22 cellular contexts compared by ENCODE assay signal in genomic region chr12:70553391-70553859, GRCh38.
"Had no signal": no experiment of that assay in that cellular context is flagged by ENCODE, and none has a peak within 500 bp of the region (broad histone marks: within the 10 kb centered on the region; RNA-seq: fewer than 3 reads in every experiment).

No MANE protein-coding gene starts in this region.

- H3K4me3 ChIP-seq: body of pancreas, colonic mucosa, tibial artery, uterus had no signal

- H3K4me1 ChIP-seq: body of pancreas, colonic mucosa, parathyroid adenoma, tibial artery, uterus had no signal

- H3K27ac ChIP-seq: body of pancreas, colonic mucosa, neutrophil, parathyroid adenoma, tibial artery, uterus had no signal

- H3K79me2 ChIP-seq: parathyroid adenoma had no signal

- H3K9ac ChIP-seq: parathyroid adenoma had no signal

- H3K27me3 ChIP-seq: body of pancreas, tibial artery, uterus had no signal

- DNase-seq: activated B cell treated with CpG ODN at 0.5 μM for 24 hours; activated CD4-positive, alpha-beta T cell treated with anti-CD3 and anti-CD28 coated beads for 48 hours; activated CD8-positive, alpha-beta memory T cell treated with anti-CD3 and anti-CD28 coated beads, Interleukin-2, amount 50 U/mL, for 4 hours; activated CD8-positive, alpha-beta T cell treated with anti-CD3 and anti-CD28 coated beads, Interleukin-2, amount 10 ng/mL, durations not matched to agents 7 days and 5 days; activated effector memory CD4-positive, alpha-beta T cell treated with anti-CD3 and anti-CD28 coated beads, Interleukin-2, amount 50 U/mL, for 16 hours; activated T-cell treated with anti-CD3 and anti-CD28 coated beads, Interleukin-2, amount 50 U/mL, for 48 hours; body of pancreas; central memory CD4-positive, alpha-beta T cell; colonic mucosa; effector CD4-positive, alpha-beta T cell; foreskin melanocyte; immature natural killer cell; naive thymus-derived CD8-positive, alpha-beta T cell; stimulated activated CD4-positive, alpha-beta T cell treated with anti-CD3 and anti-CD28 coated beads, Interleukin-15, amount 100 ng/mL, for 24 hours; stimulated activated CD4-positive, alpha-beta T cell treated with anti-CD3 and anti-CD28 coated beads, Interleukin-4, amount 100 ng/mL, for 1 hour; stimulated activated naive B cell treated with anti-CD40 and anti-IgM and Interleukin-4, amounts not matched to agents 10 μg/mL and 1 μg/mL and 100 μg/mL, for 72 hours; T-helper 17 cell; tibial artery; uterus had no signal

- H3K36me3 ChIP-seq: colonic mucosa, neutrophil, tibial artery, uterus had no signal

- H2AFZ ChIP-seq: parathyroid adenoma had no signal

- ATAC-seq: activated CD8-positive, alpha-beta T cell treated with anti-CD3 and anti-CD28 coated beads, Interleukin-2, amount 10 ng/mL, durations not matched to agents 7 days and 5 days; activated naive CD4-positive, alpha-beta T cell treated with anti-CD3 and anti-CD28 coated beads, Interleukin-2, amount 50 U/mL, for 72 hours; body of pancreas; naive thymus-derived CD8-positive, alpha-beta T cell; stimulated activated naive B cell treated with anti-CD40 and anti-IgM and Interleukin-4, amounts not matched to agents 10 μg/mL and 1 μg/mL and 100 μg/mL, for 72 hours; T-helper 17 cell had no signal

- H3K9me3 ChIP-seq: body of pancreas, colonic mucosa, neutrophil, tibial artery, uterus had no signal
